27 cellular contexts compared by ENCODE assay signal in the genomic region with DNA sequence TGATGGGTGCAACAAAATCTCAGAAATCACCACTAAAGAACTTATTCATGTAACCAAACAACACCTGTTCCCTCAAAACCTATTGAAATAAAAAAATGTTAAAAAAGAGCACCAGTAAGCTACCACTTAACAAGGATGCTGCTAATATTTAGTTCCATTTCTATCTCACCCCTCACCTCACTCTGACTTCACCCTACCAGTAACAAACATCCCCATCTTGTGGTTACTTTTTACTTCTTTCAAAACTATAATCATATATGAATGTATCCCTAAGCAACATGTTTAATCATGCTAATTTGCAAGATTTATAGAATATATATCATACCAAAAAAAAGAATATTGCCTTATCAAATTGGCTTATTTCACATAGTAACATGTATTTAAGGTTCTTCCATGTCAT. TPM values are rescaled to one million over a fixed set of nuclear protein-coding genes. Genes with fewer than 3 reads are reported as not detected.
DNase-seq lines count a peak whose midpoint lies in the region; ATAC-seq and TF ChIP-seq lines count a peak whose summit lies in the region.
"Had no signal": no experiment of that assay in that cellular context is flagged by ENCODE, and none has a peak within 500 bp of the region (broad histone marks: within the 10 kb centered on the region; RNA-seq: fewer than 3 reads in every experiment).

No MANE protein-coding gene starts in this region.

- in situ Hi-C loops in gastrocnemius medialis (cut with MboI; ENCODE audit: low sequenced_read_pairs in 4 of 4): loop anchor here in 1 of 4 donors (25.0 kb wide), 1 partner anchor 273 kb away; no protein-coding TSS in a partner anchor

- no peak for TF ChIP-seq CTCF in NB4 (IDR thresholded peaks at IDR 0.05; ENCODE audit: low read depth, low read length)
- TF ChIP-seq CTCF in VCaP (conservative IDR thresholded peaks at IDR 0.05): peak; percentile 36; the same call in 1 of the 2 replicates
- TF ChIP-seq CTCF in foreskin keratinocyte (conservative IDR thresholded peaks at IDR 0.05): peak; percentile 28
- no peak for TF ChIP-seq CTCF in gastrocnemius medialis (IDR thresholded peaks at IDR 0.05 in 4 of 5, conservative IDR thresholded peaks at IDR 0.05 in 1 of 5)

- ATAC-seq in foreskin keratinocyte: no peak
- ATAC-seq in activated naive CD4-positive, alpha-beta T cell treated with anti-CD3 and anti-CD28 coated beads, Interleukin-2, amount 50 U/mL, for 72 hours: no peak
- no peak for ATAC-seq in gastrocnemius medialis
- ATAC-seq: HepG2, K562, Right ventricle myocardium inferior had no signal

- peak; percentile 17 for DNase-seq in DMS53 (lab: John Stamatoyannopoulos, UW)
- DNase-seq in DMS53 treated with DMSO at 0.1 percent for 48 hours (lab: John Stamatoyannopoulos, UW; ENCODE audit: unreplicated experiment): no peak
- peak; percentile 7 for DNase-seq in NB4 (ENCODE audit: low read depth)
- no peak for DNase-seq in foreskin keratinocyte
- no peak for DNase-seq in activated naive CD4-positive, alpha-beta T cell treated with Interleukin-2 at 50 U/mL for 16 hours
- no peak for DNase-seq in activated naive CD4-positive, alpha-beta T cell treated with anti-CD3 and anti-CD28 coated beads, Interleukin-2, amount 50 U/mL, for 72 hours (ENCODE audit: low spot score in 2 of 2)
- no peak for DNase-seq in gastrocnemius medialis
- DNase-seq: Calu3; CD8-positive, alpha-beta memory T cell; DMS79; GM23248; H9; HFFc6; MV-4-11; NCI-H1694; NCI-H2081; NCI-H2171 treated with DMSO at 0.1 percent for 48 hours; NCI-H524 treated with DMSO at 0.1 percent for 48 hours had no signal

- intact Hi-C loops in gastrocnemius medialis (cut with DNase I; ENCODE audit: low total_unique reads): no loop called here

- H3K36me3 ChIP-seq in gastrocnemius medialis: no peaks in the 10 kb centered on the region
- H3K36me3 ChIP-seq: BLaER1 treated with 17β-estradiol and CSF1 and Interleukin-3, amounts not matched to agents 10 nM and 100 nM; SJSA1 had no signal

- no peaks in the 10 kb centered on the region for H3K9me3 ChIP-seq in gastrocnemius medialis
- H3K9me3 ChIP-seq: SJSA1 had no signal

- no peak for TF ChIP-seq POLR2A in NB4 (IDR thresholded peaks at IDR 0.05; ENCODE audit: extremely low read depth, insufficient read length)
- no peak for TF ChIP-seq POLR2A in gastrocnemius medialis (IDR thresholded peaks at IDR 0.05)

- no peaks in the 10 kb centered on the region for H3K27me3 ChIP-seq in foreskin keratinocyte
- H3K27me3 ChIP-seq in gastrocnemius medialis: no peaks in the 10 kb centered on the region
- H3K27me3 ChIP-seq: BLaER1 treated with 17β-estradiol and CSF1 and Interleukin-3, amounts not matched to agents 10 nM and 100 nM; SJSA1 had no signal

- H3K4me3 ChIP-seq in NB4 (ENCODE audit: low read depth, low read length) (no peak overlapping the region), gastrocnemius medialis (no peak overlapping the region)
- H3K4me3 ChIP-seq: BLaER1 treated with 17β-estradiol and CSF1 and Interleukin-3, amounts not matched to agents 10 nM and 100 nM; GM23248; K562; SJSA1 had no signal

- H3K27ac Mint-ChIP-seq in activated naive CD4-positive, alpha-beta T cell treated with anti-CD3 and anti-CD28 coated beads, Interleukin-2, amount 50 U/mL, for 72 hours: no peak overlapping the region
- H3K27ac Mint-ChIP-seq: CD8-positive, alpha-beta memory T cell; H9; HFFc6 had no signal

- H3K9me3 Mint-ChIP-seq in activated naive CD4-positive, alpha-beta T cell treated with anti-CD3 and anti-CD28 coated beads, Interleukin-2, amount 50 U/mL, for 72 hours: peaks cover 7 to 10% of the 10 kb centered on the region in 2 donors

- no peak overlapping the region for H3K27ac ChIP-seq in VCaP
- H3K27ac ChIP-seq in foreskin keratinocyte: no peak overlapping the region
- no peak overlapping the region for H3K27ac ChIP-seq in gastrocnemius medialis
- H3K27ac ChIP-seq: 22Rv1; BLaER1 treated with 17β-estradiol and CSF1 and Interleukin-3, amounts not matched to agents 10 nM and 100 nM; GM23248; HL-60; SJSA1 had no signal

- H3K4me1 ChIP-seq in foreskin keratinocyte: no peaks in the 10 kb centered on the region
- H3K4me1 ChIP-seq in gastrocnemius medialis: no peaks in the 10 kb centered on the region
- H3K4me1 ChIP-seq: BLaER1 treated with 17β-estradiol and CSF1 and Interleukin-3, amounts not matched to agents 10 nM and 100 nM; SJSA1 had no signal

- H3K36me3 Mint-ChIP-seq in activated naive CD4-positive, alpha-beta T cell treated with anti-CD3 and anti-CD28 coated beads, Interleukin-2, amount 50 U/mL, for 72 hours: no peaks in the 10 kb centered on the region
- H3K36me3 Mint-ChIP-seq: CD8-positive, alpha-beta memory T cell had no signal

RNA-seq across cellular contexts. Expression of a gene that starts 27.4 kb away (rescaled TPM):
- total RNA-seq in foreskin keratinocyte: 0.20 and 0.25 TPM in 2 replicates
- 0.10 and 0.15 TPM in 2 replicates for polyA plus RNA-seq in foreskin keratinocyte
- not detected for total RNA-seq in activated naive CD4-positive, alpha-beta T cell treated with anti-CD3 and anti-CD28 coated beads, Interleukin-2, amount 50 U/mL, for 72 hours
- 1 to 10 TPM; 3.3 to 7.8 (median 6.7) TPM for total RNA-seq in gastrocnemius medialis
- total RNA-seq: Calu3; CD8-positive, alpha-beta memory T cell; GM23248; HepG2; HFFc6; HT-29; K562; SJSA1 had no signal
- polyA plus RNA-seq: CD8-positive, alpha-beta memory T cell; GM23248; HepG2; K562 had no signal

Comparison
In these comparisons a context has a peak if more than half of its experiments do, and no peak if none do; other contexts are left out.
1. DNase-seq: peak in DMS53 (single experiment) and NB4 (single experiment); none in DMS53 treated with DMSO at 0.1 percent for 48 hours (single experiment), foreskin keratinocyte (0 of 2), activated naive CD4-positive, alpha-beta T cell treated with Interleukin-2 at 50 U/mL for 16 hours (single experiment), activated naive CD4-positive, alpha-beta T cell treated with anti-CD3 and anti-CD28 coated beads, Interleukin-2, amount 50 U/mL, for 72 hours (0 of 2) and gastrocnemius medialis (0 of 2).
2. CTCF ChIP-seq: peak in VCaP (single experiment) and foreskin keratinocyte (single experiment); none in NB4 (single experiment) and gastrocnemius medialis (0 of 5).